11 cellular contexts compared by ENCODE assay signal in the genomic region with DNA sequence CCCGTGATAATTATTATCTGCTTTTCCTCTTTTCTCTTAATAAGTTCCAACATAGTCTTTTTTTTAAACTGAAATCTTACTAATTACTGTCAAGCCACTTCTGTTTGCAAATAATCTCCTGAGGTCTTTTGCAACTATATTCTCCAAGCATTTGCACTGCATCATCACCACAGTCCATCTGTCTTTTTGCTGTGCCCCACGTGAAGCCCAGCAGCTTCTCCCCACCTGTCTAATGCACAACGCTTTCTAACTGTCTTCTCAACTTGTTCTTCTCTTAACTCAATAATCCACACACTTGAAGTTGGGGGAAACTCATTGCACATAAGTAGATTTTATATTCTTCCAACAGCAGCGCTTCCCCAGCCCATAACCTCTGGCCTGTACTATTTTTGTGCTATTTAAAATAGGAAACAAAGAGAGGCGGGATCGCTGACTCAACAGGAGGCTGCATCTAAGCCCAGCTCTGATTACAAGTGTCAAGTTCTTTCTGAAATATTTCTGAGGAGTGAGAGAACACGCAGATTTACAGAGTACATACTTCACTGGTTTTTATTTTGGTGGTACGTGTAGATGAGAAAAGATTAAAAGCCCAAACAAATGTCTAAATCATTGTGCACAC.
DNase-seq lines count a peak whose midpoint lies in the region; ATAC-seq and TF ChIP-seq lines count a peak whose summit lies in the region.
"Had no signal": no experiment of that assay in that cellular context is flagged by ENCODE, and none has a peak within 500 bp of the region (broad histone marks: within the 10 kb centered on the region; RNA-seq: fewer than 3 reads in every experiment).

No MANE protein-coding gene starts in this region.

- H3K36me3 ChIP-seq in PC-9 (ENCODE audit: low read depth) (no peaks in the 10 kb centered on the region), smooth muscle cell (ENCODE audit: low read depth) (no peaks in the 10 kb centered on the region)
- H3K36me3 ChIP-seq: vagina had no signal

- H3K4me3 ChIP-seq in PC-9 = no peak overlapping the region
- H3K4me3 ChIP-seq in smooth muscle cell = no peak overlapping the region
- H3K4me3 ChIP-seq: vagina had no signal

- POLR2A ChIA-PET in PC-9 (lab: Charles Lee; ENCODE audit: unreplicated experiment) = no interaction called here

- ATAC-seq in Right ventricle myocardium superior (ENCODE audit: poor library complexity) (peak; percentile 79), left ventricle myocardium superior (peak; percentile 76)
- ATAC-seq in activated CD8-positive, alpha-beta memory T cell treated with anti-CD3 and anti-CD28 coated beads, Interleukin-2, amount 10 ng/mL, durations not matched to agents 7 days and 5 days = no peak

- DNase-seq in Right ventricle myocardium superior (no peak), cardiac septum (ENCODE audit: low spot score) (no peak), PC-9 (no peak), left ventricle myocardium superior (no peak), smooth muscle cell (lab: John Stamatoyannopoulos, UW; ENCODE audit: unreplicated experiment) (no peak), ureter (ENCODE audit: low spot score) (no peak), G401 (ENCODE audit: low spot score) (no peak)
- no peak for DNase-seq in activated CD8-positive, alpha-beta memory T cell treated with anti-CD3 and anti-CD28 coated beads, Interleukin-2, amount 10 ng/mL, durations not matched to agents 7 days and 5 days
- DNase-seq: activated CD8-positive, alpha-beta memory T cell treated with anti-CD3 and anti-CD28 coated beads, Interleukin-2, amount 50 U/mL, for 4 hours; NCI-H1048 had no signal

- H3F3A ChIP-seq in PC-9 (ENCODE audit: insufficient read depth, low read depth) = no peaks in the 10 kb centered on the region
- H3F3A ChIP-seq in smooth muscle cell (ENCODE audit: low read depth) = no peaks in the 10 kb centered on the region

- TF ChIP-seq CTCF in PC-9 (conservative IDR thresholded peaks at IDR 0.05) (no peak), smooth muscle cell (IDR thresholded peaks at IDR 0.05; ENCODE audit: borderline replicate concordance, insufficient read depth, poor library complexity, severe bottlenecking) (no peak)

- H4K20me1 ChIP-seq in PC-9 (ENCODE audit: insufficient read depth) = no peaks in the 10 kb centered on the region
- H4K20me1 ChIP-seq in smooth muscle cell (ENCODE audit: low read depth) = no peaks in the 10 kb centered on the region

- no peak overlapping the region for H3K9ac ChIP-seq in smooth muscle cell (ENCODE audit: low read depth)

- H3K4me1 Mint-ChIP-seq in activated CD8-positive, alpha-beta memory T cell treated with anti-CD3 and anti-CD28 coated beads, Interleukin-2, amount 10 ng/mL, durations not matched to agents 7 days and 5 days = no peaks in the 10 kb centered on the region

- H3K27ac ChIP-seq in PC-9 = no peak overlapping the region
- no peak overlapping the region for H3K27ac ChIP-seq in smooth muscle cell (ENCODE audit: low read depth)
- H3K27ac ChIP-seq: vagina had no signal

- no peak overlapping the region for H3K27ac Mint-ChIP-seq in activated CD8-positive, alpha-beta memory T cell treated with anti-CD3 and anti-CD28 coated beads, Interleukin-2, amount 10 ng/mL, durations not matched to agents 7 days and 5 days

- H3K79me2 ChIP-seq in PC-9 (ENCODE audit: low read depth) = no peaks in the 10 kb centered on the region
- H3K79me2 ChIP-seq in smooth muscle cell (ENCODE audit: low read depth) = no peaks in the 10 kb centered on the region

- no peaks in the 10 kb centered on the region for H3K27me3 ChIP-seq in PC-9 (ENCODE audit: insufficient read depth, low read depth)
- no peaks in the 10 kb centered on the region for H3K27me3 ChIP-seq in smooth muscle cell (ENCODE audit: low read depth)
- H3K27me3 ChIP-seq: vagina had no signal

- no peaks in the 10 kb centered on the region for H3K36me3 Mint-ChIP-seq in activated CD8-positive, alpha-beta memory T cell treated with anti-CD3 and anti-CD28 coated beads, Interleukin-2, amount 10 ng/mL, durations not matched to agents 7 days and 5 days

- intact Hi-C loops in Right ventricle myocardium superior (cut with DNase I) = no loop called here
- intact Hi-C loops in cardiac septum (cut with DNase I) = no loop called here
- intact Hi-C loops in PC-9 (cut with micrococcal nuclease; ENCODE audit: unreplicated experiment) = no loop called here
- intact Hi-C loops in left ventricle myocardium superior (cut with micrococcal nuclease) = no loop called here

- 26% methylated on average over 8 of the region's 8 CpGs for WGBS in smooth muscle cell (ENCODE audit: low lambda C conversion rate)

- H3K9me2 ChIP-seq in PC-9 (ENCODE audit: insufficient read depth) = 0 out of 2 replicates have a peak, but pooled peaks cover 3% of the 10 kb centered on the region

- H3K4me3 Mint-ChIP-seq in activated CD8-positive, alpha-beta memory T cell treated with anti-CD3 and anti-CD28 coated beads, Interleukin-2, amount 10 ng/mL, durations not matched to agents 7 days and 5 days = no peak overlapping the region

- CTCF ChIA-PET in PC-9 (lab: Charles Lee) = no interaction called here
- CTCF ChIA-PET in activated CD8-positive, alpha-beta memory T cell treated with anti-CD3 and anti-CD28 coated beads, Interleukin-2, amount 10 ng/mL, durations not matched to agents 7 days and 5 days (lab: Charles Lee) = no interaction called here

- BruUV-seq in PC-9 (replicated peaks; lab: Mats Ljungman, UMichigan) = no TSS peak

- H3K9me3 Mint-ChIP-seq in activated CD8-positive, alpha-beta memory T cell treated with anti-CD3 and anti-CD28 coated beads, Interleukin-2, amount 10 ng/mL, durations not matched to agents 7 days and 5 days (ENCODE audit: low read depth) = no peaks in the 10 kb centered on the region

- no peak overlapping the region; the same call in 1 of the 2 replicates for H2AFZ ChIP-seq in PC-9
- peak overlapping the region; percentile 56 for H2AFZ ChIP-seq in smooth muscle cell (ENCODE audit: low read depth)

- H3K27me3 Mint-ChIP-seq in activated CD8-positive, alpha-beta memory T cell treated with anti-CD3 and anti-CD28 coated beads, Interleukin-2, amount 10 ng/mL, durations not matched to agents 7 days and 5 days = peaks cover 16% of the 10 kb centered on the region

- H3K9me3 ChIP-seq in PC-9 (ENCODE audit: insufficient read depth, low read depth) (no peaks in the 10 kb centered on the region), smooth muscle cell (replicated peaks; ENCODE audit: low read depth) (no peaks in the 10 kb centered on the region)
- H3K9me3 ChIP-seq: vagina had no signal

- H3K4me2 ChIP-seq in PC-9 (peak overlapping the region; percentile 25; the same call in 1 of the 2 replicates), smooth muscle cell (peak overlapping the region; percentile 65)

- in situ Hi-C loops in G401 (cut with HindIII; ENCODE audit: low sequenced_read_pairs) = no loop called here

- H3K4me1 ChIP-seq in PC-9 (replicated peaks; ENCODE audit: insufficient read depth) = no peaks in the 10 kb centered on the region
- peaks cover 46% of the 10 kb centered on the region for H3K4me1 ChIP-seq in smooth muscle cell (ENCODE audit: low read depth)
- H3K4me1 ChIP-seq: vagina had no signal
